16 cellular contexts compared by ENCODE assay signal in the genomic region with DNA sequence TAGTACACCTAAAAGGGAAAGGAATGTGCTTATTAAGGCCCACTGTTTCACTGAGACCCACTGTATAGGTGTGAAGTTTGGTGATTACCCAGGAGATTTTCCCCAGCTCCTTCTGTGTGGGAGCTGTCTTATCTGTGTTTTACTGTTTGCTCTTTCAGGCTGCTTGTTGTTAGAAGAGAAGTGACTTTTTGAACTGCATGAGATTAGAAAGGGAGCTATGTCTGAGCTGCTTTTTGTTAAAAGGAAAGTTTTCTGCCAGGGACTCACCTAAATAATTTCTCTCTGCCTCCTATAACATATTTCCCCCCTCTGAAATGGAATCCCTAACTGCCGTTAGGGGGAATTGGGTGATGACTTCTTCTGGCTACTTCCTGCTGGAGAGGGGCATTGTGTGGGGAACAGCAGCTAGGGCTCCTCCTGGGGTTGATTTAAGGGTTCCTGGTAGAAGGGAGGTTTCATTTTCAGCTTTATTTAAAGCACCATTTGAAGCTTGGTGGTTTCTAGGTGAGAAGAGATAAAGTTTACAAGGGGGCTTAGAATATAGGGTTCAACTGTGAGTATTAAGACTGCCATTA.
A peak's percentile ranks its signal among the peaks of the same experiment; 100 is the strongest.
DNase-seq lines count a peak whose midpoint lies in the region; ATAC-seq and TF ChIP-seq lines count a peak whose summit lies in the region.
"Had no signal": no experiment of that assay in that cellular context is flagged by ENCODE, and none has a peak within 500 bp of the region (broad histone marks: within the 10 kb centered on the region; RNA-seq: fewer than 3 reads in every experiment).

No MANE protein-coding gene starts in this region.

- peak; percentile 63 for ATAC-seq in activated CD8-positive, alpha-beta memory T cell treated with anti-CD3 and anti-CD28 coated beads, Interleukin-2, amount 10 ng/mL, durations not matched to agents 7 days and 5 days
- peak; percentile 37 for ATAC-seq in HG02623 (IDR thresholded peaks at IDR 0.05; ENCODE audit: unreplicated experiment)
- ATAC-seq: gastrocnemius medialis had no signal

- H3K27me3 ChIP-seq in dorsolateral prefrontal cortex (no peaks in the 10 kb centered on the region), tibial nerve (no peaks in the 10 kb centered on the region)
- H3K27me3 ChIP-seq: gastrocnemius medialis had no signal

- no peaks in the 10 kb centered on the region for H3K9me3 Mint-ChIP-seq in activated CD8-positive, alpha-beta memory T cell treated with anti-CD3 and anti-CD28 coated beads, Interleukin-2, amount 10 ng/mL, durations not matched to agents 7 days and 5 days (ENCODE audit: low read depth)
- H3K9me3 Mint-ChIP-seq in progenitor cell of endocrine pancreas (ENCODE audit: low read depth): no peaks in the 10 kb centered on the region
- H3K9me3 Mint-ChIP-seq: central memory CD8-positive, alpha-beta T cell; HFFc6 had no signal

- H3K9me3 ChIP-seq in tibial nerve: no peaks in the 10 kb centered on the region
- H3K9me3 ChIP-seq: gastrocnemius medialis had no signal

- no peaks in the 10 kb centered on the region for H3K4me1 ChIP-seq in tibial nerve
- H3K4me1 ChIP-seq: gastrocnemius medialis had no signal

- no peak for DNase-seq in activated CD8-positive, alpha-beta memory T cell treated with anti-CD3 and anti-CD28 coated beads, Interleukin-2, amount 10 ng/mL, durations not matched to agents 7 days and 5 days
- DNase-seq in activated CD8-positive, alpha-beta memory T cell treated with anti-CD3 and anti-CD28 coated beads for 24 hours: no peak
- peak; percentile 11 for DNase-seq in NCI-H226
- no peak for DNase-seq in progenitor cell of endocrine pancreas (ENCODE audit: low spot score, unreplicated experiment)
- no peak for DNase-seq in dorsolateral prefrontal cortex
- DNase-seq in tibial nerve (ENCODE audit: low spot score in 2 of 2): no peak
- no peak for DNase-seq in amygdala (lab: John Stamatoyannopoulos, UW)
- DNase-seq: ACHN; gastrocnemius medialis; GDM1; HFFc6; SHP77; stimulated activated CD4-positive, alpha-beta T cell treated with anti-CD3 and anti-CD28 coated beads, Interleukin-1b, Interleukin-23, amount 100 ng/mL, for 48 hours; trophoblast cell had no signal

- no peak overlapping the region for H3K4me3 Mint-ChIP-seq in activated CD8-positive, alpha-beta memory T cell treated with anti-CD3 and anti-CD28 coated beads, Interleukin-2, amount 10 ng/mL, durations not matched to agents 7 days and 5 days
- H3K4me3 Mint-ChIP-seq in progenitor cell of endocrine pancreas (ENCODE audit: low read depth): peak overlapping the region; percentile 58
- H3K4me3 Mint-ChIP-seq: central memory CD8-positive, alpha-beta T cell; HFFc6 had no signal

- H3K36me3 ChIP-seq in tibial nerve: no peaks in the 10 kb centered on the region
- H3K36me3 ChIP-seq: gastrocnemius medialis had no signal

- peak overlapping the region; percentile 12 for H3K27ac Mint-ChIP-seq in activated CD8-positive, alpha-beta memory T cell treated with anti-CD3 and anti-CD28 coated beads, Interleukin-2, amount 10 ng/mL, durations not matched to agents 7 days and 5 days
- peak overlapping the region; percentile 95 for H3K27ac Mint-ChIP-seq in progenitor cell of endocrine pancreas
- H3K27ac Mint-ChIP-seq: HFFc6 had no signal

- TF ChIP-seq POLR2A in tibial nerve (IDR thresholded peaks at IDR 0.05): no peak

- intact Hi-C loops in dorsolateral prefrontal cortex (cut with DNase I): loop anchor here in 1 of 2 donors (10.0 kb wide), 2 partner anchors 399 to 669 kb away; no protein-coding TSS in a partner anchor

- no peak overlapping the region for H3K4me3 ChIP-seq in dorsolateral prefrontal cortex
- no peak overlapping the region for H3K4me3 ChIP-seq in tibial nerve
- H3K4me3 ChIP-seq: gastrocnemius medialis had no signal

- 36 to 46% methylated on average over 1 of the region's 1 CpG for WGBS in tibial nerve, 2 donors

- no peak for TF ChIP-seq EP300 in tibial nerve (IDR thresholded peaks at IDR 0.05)

- H3K4me1 Mint-ChIP-seq in activated CD8-positive, alpha-beta memory T cell treated with anti-CD3 and anti-CD28 coated beads, Interleukin-2, amount 10 ng/mL, durations not matched to agents 7 days and 5 days: peaks cover 21% of the 10 kb centered on the region
- H3K4me1 Mint-ChIP-seq in progenitor cell of endocrine pancreas (ENCODE audit: low read depth): peaks cover 35% of the 10 kb centered on the region

- H3K36me3 Mint-ChIP-seq in activated CD8-positive, alpha-beta memory T cell treated with anti-CD3 and anti-CD28 coated beads, Interleukin-2, amount 10 ng/mL, durations not matched to agents 7 days and 5 days: no peaks in the 10 kb centered on the region
- no peaks in the 10 kb centered on the region for H3K36me3 Mint-ChIP-seq in progenitor cell of endocrine pancreas (ENCODE audit: insufficient read depth)

- H3K27ac ChIP-seq in dorsolateral prefrontal cortex (no peak overlapping the region), tibial nerve (no peak overlapping the region)
- H3K27ac ChIP-seq: gastrocnemius medialis had no signal

- TF ChIP-seq CTCF in progenitor cell of endocrine pancreas (IDR thresholded peaks at IDR 0.05; ENCODE audit: unreplicated experiment): no peak
- no peak for TF ChIP-seq CTCF in dorsolateral prefrontal cortex (IDR thresholded peaks at IDR 0.05 in 54 of 56, conservative IDR thresholded peaks at IDR 0.05 in 2 of 56; ENCODE audit: low read depth in 1 of 56, partially characterized antibody in 56 of 56)
- no peak for TF ChIP-seq CTCF in tibial nerve (IDR thresholded peaks at IDR 0.05)

- no peaks in the 10 kb centered on the region for H3K27me3 Mint-ChIP-seq in activated CD8-positive, alpha-beta memory T cell treated with anti-CD3 and anti-CD28 coated beads, Interleukin-2, amount 10 ng/mL, durations not matched to agents 7 days and 5 days
- peaks cover 3% of the 10 kb centered on the region for H3K27me3 Mint-ChIP-seq in progenitor cell of endocrine pancreas

- CTCF ChIA-PET in activated CD8-positive, alpha-beta memory T cell treated with anti-CD3 and anti-CD28 coated beads, Interleukin-2, amount 10 ng/mL, durations not matched to agents 7 days and 5 days (lab: Charles Lee): interaction anchor here (0.7 to 1.6 kb wide), 7 partner anchors 8 to 1051 kb away, joined by 3 to 5 read pairs (median 3); no protein-coding TSS in a partner anchor
